Comparison of ENCODE assay signal across 1 cellular context in the genomic region with DNA sequence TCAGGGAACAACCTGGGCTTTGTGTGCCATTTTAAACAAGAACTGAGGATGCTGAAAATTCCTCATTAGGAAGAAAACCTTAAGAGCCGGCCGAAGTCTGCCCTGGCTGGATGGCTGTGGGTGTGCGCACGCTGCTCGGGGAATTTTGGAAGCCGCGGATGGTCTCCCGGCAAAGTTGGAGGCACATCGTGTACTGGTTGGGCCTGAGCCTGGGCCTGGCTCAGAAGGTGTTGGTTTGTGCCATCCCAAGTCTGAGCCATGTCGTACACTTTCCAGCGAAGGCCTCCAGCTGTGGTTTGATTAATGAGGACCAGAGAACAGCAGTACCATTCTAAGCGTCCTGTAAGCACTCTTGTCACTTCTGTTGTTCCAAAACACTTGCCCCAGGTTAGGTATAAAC.
TF ChIP-seq lines count a peak whose summit lies in the region.

No MANE protein-coding gene starts in this region.

TF ChIP-seq in H1, 55 proteins besides CTCF, POLR2A, EP300 and RAD21 (continued from another document):
- TF ChIP-seq, protein P1, sequence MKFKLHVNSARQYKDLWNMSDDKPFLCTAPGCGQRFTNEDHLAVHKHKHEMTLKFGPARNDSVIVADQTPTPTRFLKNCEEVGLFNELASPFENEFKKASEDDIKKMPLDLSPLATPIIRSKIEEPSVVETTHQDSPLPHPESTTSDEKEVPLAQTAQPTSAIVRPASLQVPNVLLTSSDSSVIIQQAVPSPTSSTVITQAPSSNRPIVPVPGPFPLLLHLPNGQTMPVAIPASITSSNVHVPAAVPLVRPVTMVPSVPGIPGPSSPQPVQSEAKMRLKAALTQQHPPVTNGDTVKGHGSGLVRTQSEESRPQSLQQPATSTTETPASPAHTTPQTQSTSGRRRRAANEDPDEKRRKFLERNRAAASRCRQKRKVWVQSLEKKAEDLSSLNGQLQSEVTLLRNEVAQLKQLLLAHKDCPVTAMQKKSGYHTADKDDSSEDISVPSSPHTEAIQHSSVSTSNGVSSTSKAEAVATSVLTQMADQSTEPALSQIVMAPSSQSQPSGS (IDR thresholded peaks at IDR 0.05; ENCODE audit: low read length) = no peak
- TF ChIP-seq KDM5A (IDR thresholded peaks at IDR 0.05; ENCODE audit: low read length) (no peak), ZNF274 (IDR thresholded peaks at IDR 0.05; ENCODE audit: borderline replicate concordance, extremely low read depth, low read length) (no peak), NANOG (IDR thresholded peaks at IDR 0.05; ENCODE audit: insufficient read depth, low read depth, low read length, poor library complexity, severe bottlenecking) (no peak), RNF2 (IDR thresholded peaks at IDR 0.05; ENCODE audit: borderline replicate concordance, low read depth, low read length, missing control alignments, poor library complexity, severe bottlenecking) (no peak)
